ENCODE assay signal across 25 cellular contexts in genomic region chr2:147826615-147827375, GRCh38. TPM values are rescaled to one million over a fixed set of nuclear protein-coding genes. Genes with fewer than 3 reads are reported as not detected.
DNase-seq lines count a peak whose midpoint lies in the region; ATAC-seq, FAIRE-seq and TF ChIP-seq lines count a peak whose summit lies in the region.
"Had no signal": no experiment of that assay in that cellular context is flagged by ENCODE, and none has a peak within 500 bp of the region (broad histone marks: within the 10 kb centered on the region; RNA-seq: fewer than 3 reads in every experiment).

No MANE protein-coding gene starts in this region.

- no peak overlapping the region for H3K27ac ChIP-seq in neuronal stem cell (replicated peaks; ENCODE audit: low read length)
- no peak overlapping the region for H3K27ac ChIP-seq in upper lobe of right lung
- H3K27ac ChIP-seq: 22Rv1, BLaER1, C4-2B, GM23248 had no signal

- no peak overlapping the region for H3K14ac ChIP-seq in neuronal stem cell (ENCODE audit: low read length)

- H3K36me3 ChIP-seq in neuronal stem cell (replicated peaks in 1 of 2; ENCODE audit: control insufficient read depth in 2 of 2, insufficient read depth in 2 of 2, low read length in 2 of 2) (no peaks in the 10 kb centered on the region), upper lobe of right lung (no peaks in the 10 kb centered on the region)
- H3K36me3 ChIP-seq: BLaER1 had no signal

- DNase-seq in left ventricle myocardium superior (peak; percentile 25), Right ventricle myocardium superior (no peak), ELF-1 (ENCODE audit: low read depth, low spot score) (peak; percentile 23), neuronal stem cell (ENCODE audit: low spot score) (no peak), upper lobe of right lung (peak; percentile 60), RCC 7860 (ENCODE audit: low spot score) (no peak), CD1c-positive myeloid dendritic cell (ENCODE audit: extremely low spot score) (no peak)
- DNase-seq: CD4-positive, alpha-beta T cell; CD8-positive, alpha-beta memory T cell; DMS 273 treated with DMSO at 0.1 percent for 48 hours; DMS79; EL; GF-D8; GM23248; H7; HCEC 1CT had no signal

- no CpG with 5 or more reads among the region's 54 CpGs for WGBS in neuronal stem cell (ENCODE audit: extremely low coverage in 2 of 2, insufficient read length in 2 of 2, insufficient replicate concordance in 1 of 2), 2 donors

- no peak overlapping the region for H3K18ac ChIP-seq in neuronal stem cell (ENCODE audit: low read length)

- intact Hi-C loops in left ventricle myocardium superior (cut with micrococcal nuclease): no loop called here
- intact Hi-C loops in Right ventricle myocardium superior (cut with DNase I): no loop called here
- intact Hi-C loops in upper lobe of right lung (cut with DNase I): no loop called here

- H3K4me2 ChIP-seq in neuronal stem cell (ENCODE audit: insufficient read depth, low read length, poor library complexity, severe bottlenecking): no peak overlapping the region
- H3K4me2 ChIP-seq: BLaER1 had no signal

- no peak overlapping the region for H4K8ac ChIP-seq in neuronal stem cell (ENCODE audit: low read depth, low read length)

- no peak overlapping the region for H2AFZ ChIP-seq in neuronal stem cell (ENCODE audit: low read length)
- H2AFZ ChIP-seq: GM23248 had no signal

- no peak overlapping the region for H2BK120ac ChIP-seq in neuronal stem cell (ENCODE audit: low read depth, low read length)

- H3K9me3 ChIP-seq in neuronal stem cell (replicated peaks in 1 of 2; ENCODE audit: control insufficient read depth in 2 of 2, insufficient read depth in 1 of 2, low read depth in 1 of 2, low read length in 2 of 2) (no peaks in the 10 kb centered on the region), upper lobe of right lung (peaks cover 8% of the 10 kb centered on the region)

- TF ChIP-seq CTCF in upper lobe of right lung (IDR thresholded peaks at IDR 0.05): no peak

- H3K27me3 ChIP-seq in neuronal stem cell (ENCODE audit: control insufficient read depth in 3 of 3, insufficient read depth in 3 of 3, low read depth in 1 of 3, low read length in 3 of 3) (no peaks in the 10 kb centered on the region), upper lobe of right lung (no peaks in the 10 kb centered on the region)
- H3K27me3 ChIP-seq: BLaER1 had no signal

- no peak overlapping the region for H3K9ac ChIP-seq in neuronal stem cell (ENCODE audit: low read depth, low read length, poor library complexity)
- H3K9ac ChIP-seq: BLaER1, GM23248 had no signal

- H3K4me1 ChIP-seq in neuronal stem cell (ENCODE audit: control insufficient read depth in 2 of 2, insufficient read depth in 1 of 2, low read depth in 1 of 2, low read length in 2 of 2): no peaks in the 10 kb centered on the region
- no peaks in the 10 kb centered on the region for H3K4me1 ChIP-seq in upper lobe of right lung
- H3K4me1 ChIP-seq: BLaER1 had no signal

- H3K4ac ChIP-seq in neuronal stem cell (ENCODE audit: low read length): no peak overlapping the region

- H3K23ac ChIP-seq in neuronal stem cell (ENCODE audit: low read depth, low read length, poor library complexity): no peak overlapping the region

- no peak overlapping the region for H2BK15ac ChIP-seq in neuronal stem cell (ENCODE audit: low read length)

- H3K79me1 ChIP-seq in neuronal stem cell (ENCODE audit: low read depth, low read length): no peaks in the 10 kb centered on the region

- no peak overlapping the region for H2BK5ac ChIP-seq in neuronal stem cell (ENCODE audit: low read length)

- no peak for ATAC-seq in left ventricle myocardium superior
- no peak for ATAC-seq in Right ventricle myocardium superior (ENCODE audit: poor library complexity)
- ATAC-seq in upper lobe of right lung: no peak

- H2AK5ac ChIP-seq in neuronal stem cell (ENCODE audit: low read depth, low read length): no peak overlapping the region

- FAIRE-seq in RCC 7860 (lab: Jason Lieb, UNC): no peak
- FAIRE-seq: A204.1, D721Med, GM12891, GM18507, GM19239, H1 had no signal

- no peak overlapping the region for H3K4me3 ChIP-seq in neuronal stem cell (ENCODE audit: low read length in 2 of 2)
- no peak overlapping the region for H3K4me3 ChIP-seq in upper lobe of right lung
- H3K4me3 ChIP-seq: BLaER1, GM23248 had no signal

- no peak overlapping the region for H4K91ac ChIP-seq in neuronal stem cell (ENCODE audit: low read depth, low read length, poor library complexity)

- H2BK12ac ChIP-seq in neuronal stem cell (ENCODE audit: low read length): peak overlapping the region; percentile 58

RNA-seq across cellular contexts. Expression of gene ACVR2A, which starts 18.0 kb away (rescaled TPM):
- total RNA-seq in left ventricle myocardium superior (9.4 TPM), Right ventricle myocardium superior (10.2 TPM), upper lobe of right lung (19.0 TPM)
- 3.1 TPM for polyA plus RNA-seq in neuronal stem cell (2013, experiment 1 of 2)
- polyA plus RNA-seq in neuronal stem cell (2013, experiment 2 of 2): 3.3 TPM

Comparison
In these comparisons a context has a peak if more than half of its experiments do, and no peak if none do; other contexts are left out.
1. DNase-seq: peak in left ventricle myocardium superior (single experiment), ELF-1 (single experiment) and upper lobe of right lung (single experiment); none in Right ventricle myocardium superior (single experiment), neuronal stem cell (single experiment), RCC 7860 (single experiment) and CD1c-positive myeloid dendritic cell (single experiment).